ENCODE assay signal across 8 cellular contexts in the genomic region with DNA sequence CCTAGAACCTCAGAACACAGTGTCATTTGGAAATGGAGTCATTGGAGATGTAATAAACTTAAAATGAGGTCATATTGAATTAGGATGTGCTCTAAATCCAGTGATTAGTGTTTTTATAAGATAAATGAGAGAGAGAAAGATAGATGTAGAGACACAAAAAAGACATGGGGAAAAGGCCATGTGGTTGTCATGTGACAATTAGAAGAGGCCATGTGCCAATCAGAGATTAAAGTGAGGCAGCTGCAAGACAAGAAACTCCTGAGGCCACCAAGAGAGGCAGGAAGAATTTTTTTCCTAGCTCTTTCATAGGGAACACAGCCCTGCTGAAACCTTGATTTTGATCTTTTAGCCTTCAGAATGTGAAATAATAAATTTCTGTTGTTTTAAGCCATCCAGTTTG.
"Had no signal": no experiment of that assay in that cellular context is flagged by ENCODE, and none has a peak within 500 bp of the region (broad histone marks: within the 10 kb centered on the region; RNA-seq: fewer than 3 reads in every experiment).

No MANE protein-coding gene starts in this region.

- H3K4me1 Mint-ChIP-seq: H9 had no signal

- FAIRE-seq: H1, H54, K562 had no signal

- ATAC-seq: K562 had no signal

- H3K9me3 Mint-ChIP-seq: H9 had no signal

- H3K27ac Mint-ChIP-seq: H9 had no signal

- H3K27ac ChIP-seq: GM23248 had no signal

- H2AFZ ChIP-seq: GM23248 had no signal

- H3K4me3 ChIP-seq: GM23248, K562 had no signal

- DNase-seq: GM23248, H9, HCEC 1CT, IMR-90, KG1 had no signal

- H3K4me3 Mint-ChIP-seq: H9 had no signal
